Comparison of ENCODE assay signal across 26 cellular contexts in genomic region chr11:68735125-68735524, GRCh38. TPM values are rescaled to one million over a fixed set of nuclear protein-coding genes. Genes with fewer than 3 reads are reported as not detected.
"Had no signal": no experiment of that assay in that cellular context is flagged by ENCODE, and none has a peak within 500 bp of the region (broad histone marks: within the 10 kb centered on the region; RNA-seq: fewer than 3 reads in every experiment).

No MANE protein-coding gene starts in this region.

- H3K27me3 Mint-ChIP-seq: activated CD4-positive, alpha-beta memory T cell treated with anti-CD3 and anti-CD28 coated beads for 36 hours; activated CD4-positive, alpha-beta T cell treated with anti-CD3 and anti-CD28 coated beads, Interleukin-2, amount 10 ng/mL, durations not matched to agents 24 days and 14 days; activated naive CD4-positive, alpha-beta T cell treated with anti-CD3 and anti-CD28 coated beads, Interleukin-2, amount 50 U/mL, for 24 hours; activated naive CD8-positive, alpha-beta T cell treated with anti-CD3 and anti-CD28 coated beads, Interleukin-2, amount 50 U/mL, for 24 hours; activated T-cell treated with anti-CD3 and anti-CD28 coated beads, Interleukin-2, amount 50 U/mL, for 24 hours; T-helper 17 cell had no signal

- H3K4me1 Mint-ChIP-seq: activated CD4-positive, alpha-beta T cell treated with anti-CD3 and anti-CD28 coated beads, Interleukin-2, amount 10 ng/mL, durations not matched to agents 24 days and 14 days; activated naive CD4-positive, alpha-beta T cell treated with anti-CD3 and anti-CD28 coated beads, Interleukin-2, amount 50 U/mL, for 24 hours; activated naive CD8-positive, alpha-beta T cell treated with anti-CD3 and anti-CD28 coated beads, Interleukin-2, amount 50 U/mL, for 24 hours had no signal

- H3K36me3 Mint-ChIP-seq: activated CD4-positive, alpha-beta memory T cell treated with anti-CD3 and anti-CD28 coated beads for 36 hours; activated naive CD4-positive, alpha-beta T cell treated with anti-CD3 and anti-CD28 coated beads, Interleukin-2, amount 50 U/mL, for 24 hours had no signal

- ATAC-seq: activated naive CD8-positive, alpha-beta T cell treated with anti-CD3 and anti-CD28 coated beads, Interleukin-2, amount 50 U/mL, for 24 hours; heart right ventricle; mucosa of descending colon; pancreas; SK-N-SH treated with all-trans-retinoic acid at 6 μM for 48 hours; T-helper 17 cell had no signal

- H3K27ac Mint-ChIP-seq: activated CD4-positive, alpha-beta memory T cell treated with anti-CD3 and anti-CD28 coated beads for 36 hours; activated CD4-positive, alpha-beta T cell treated with anti-CD3 and anti-CD28 coated beads, Interleukin-2, amount 10 ng/mL, durations not matched to agents 24 days and 14 days; activated naive CD4-positive, alpha-beta T cell treated with anti-CD3 and anti-CD28 coated beads, Interleukin-2, amount 50 U/mL, for 24 hours; activated naive CD8-positive, alpha-beta T cell treated with anti-CD3 and anti-CD28 coated beads, Interleukin-2, amount 50 U/mL, for 24 hours; activated T-cell treated with anti-CD3 and anti-CD28 coated beads, Interleukin-2, amount 50 U/mL, for 24 hours; nephron progenitor cell; T-helper 17 cell had no signal

- DNase-seq: activated CD4-positive, alpha-beta memory T cell treated with anti-CD3 and anti-CD28 coated beads for 36 hours; activated CD4-positive, alpha-beta T cell treated with anti-CD3 and anti-CD28 coated beads, Interleukin-2, amount 10 ng/mL, durations not matched to agents 24 days and 14 days; activated CD4-positive, CD25-positive, alpha-beta regulatory T cell treated with anti-CD3 and anti-CD28 coated beads, Interleukin-2, amount 50 U/mL, for 72 hours; activated CD8-positive, alpha-beta memory T cell treated with anti-CD3 and anti-CD28 coated beads, Interleukin-2, amount 50 U/mL, for 48 hours; activated gamma-delta T cell; activated naive CD8-positive, alpha-beta T cell treated with anti-CD3 and anti-CD28 coated beads, Interleukin-2, amount 50 U/mL, for 24 hours; activated T-cell treated with anti-CD3 and anti-CD28 coated beads, Interleukin-2, amount 50 U/mL, for 24 hours; amygdala; central memory CD4-positive, alpha-beta T cell; esophagus squamous epithelium; foreskin melanocyte; heart right ventricle; kidney glomerular epithelial cell; left ventricle myocardium inferior; mucosa of descending colon; nephron progenitor cell; nucleus accumbens; pancreas; stimulated activated CD4-positive, alpha-beta T cell treated with anti-CD3 and anti-CD28 coated beads, Interleukin-2, amount 100 ng/mL, for 48 hours; stomach; T-helper 17 cell; T1000; thyroid gland had no signal

- H3K4me3 Mint-ChIP-seq: activated CD4-positive, alpha-beta memory T cell treated with anti-CD3 and anti-CD28 coated beads for 36 hours; activated CD4-positive, alpha-beta T cell treated with anti-CD3 and anti-CD28 coated beads, Interleukin-2, amount 10 ng/mL, durations not matched to agents 24 days and 14 days; activated naive CD4-positive, alpha-beta T cell treated with anti-CD3 and anti-CD28 coated beads, Interleukin-2, amount 50 U/mL, for 24 hours; activated naive CD8-positive, alpha-beta T cell treated with anti-CD3 and anti-CD28 coated beads, Interleukin-2, amount 50 U/mL, for 24 hours; activated T-cell treated with anti-CD3 and anti-CD28 coated beads, Interleukin-2, amount 50 U/mL, for 24 hours; nephron progenitor cell; T-helper 17 cell had no signal

- H3K9me3 Mint-ChIP-seq: activated CD4-positive, alpha-beta memory T cell treated with anti-CD3 and anti-CD28 coated beads for 36 hours; activated CD4-positive, alpha-beta T cell treated with anti-CD3 and anti-CD28 coated beads, Interleukin-2, amount 10 ng/mL, durations not matched to agents 24 days and 14 days; activated naive CD4-positive, alpha-beta T cell treated with anti-CD3 and anti-CD28 coated beads, Interleukin-2, amount 50 U/mL, for 24 hours; activated naive CD8-positive, alpha-beta T cell treated with anti-CD3 and anti-CD28 coated beads, Interleukin-2, amount 50 U/mL, for 24 hours; activated T-cell treated with anti-CD3 and anti-CD28 coated beads, Interleukin-2, amount 50 U/mL, for 24 hours; nephron progenitor cell had no signal

RNA-seq across cellular contexts. Expression of gene TESMIN, which starts 16.2 kb away (rescaled TPM):
- total RNA-seq: myocyte had no signal

RNA-seq across cellular contexts. Expression of gene GAL, which starts 50.8 kb away (rescaled TPM):
- total RNA-seq: myocyte, T-helper 17 cell had no signal
